In genomic region chr12:93430280-93430679, GRCh38 we compare ENCODE assay signal across 15 cellular contexts. TPM values are rescaled to one million over a fixed set of nuclear protein-coding genes. Genes with fewer than 3 reads are reported as not detected.
A peak's percentile ranks its signal among the peaks of the same experiment; 100 is the strongest.
DNase-seq lines count a peak whose midpoint lies in the region; ATAC-seq and TF ChIP-seq lines count a peak whose summit lies in the region.
"Had no signal": no experiment of that assay in that cellular context is flagged by ENCODE, and none has a peak within 500 bp of the region (broad histone marks: within the 10 kb centered on the region; RNA-seq: fewer than 3 reads in every experiment).

No MANE protein-coding gene starts in this region.

- peak overlapping the region; percentile 18 for H3K27ac ChIP-seq in left ventricle myocardium inferior (replicated peaks)
- H3K27ac ChIP-seq: PC-9 had no signal

- H3K9me3 Mint-ChIP-seq in activated T-helper 17 cell treated with anti-CD3 and anti-CD28 coated beads, Interleukin-2, amount 50 U/mL, for 72 hours, result no peaks in the 10 kb centered on the region
- H3K9me3 Mint-ChIP-seq in mesothelial cell of epicardium, result no peaks in the 10 kb centered on the region
- no peaks in the 10 kb centered on the region for H3K9me3 Mint-ChIP-seq in type B pancreatic cell
- H3K9me3 Mint-ChIP-seq in MCF 10A (ENCODE audit: unreplicated experiment), result no peaks in the 10 kb centered on the region

- TF ChIP-seq CTCF in left ventricle myocardium inferior (IDR thresholded peaks at IDR 0.05; ENCODE audit: borderline replicate concordance), result no peak
- no peak for TF ChIP-seq CTCF in mesothelial cell of epicardium (IDR thresholded peaks at IDR 0.05; ENCODE audit: unreplicated experiment)
- no peak for TF ChIP-seq CTCF in type B pancreatic cell (conservative IDR thresholded peaks at IDR 0.05)
- no peak for TF ChIP-seq CTCF in MCF 10A (IDR thresholded peaks at IDR 0.05; ENCODE audit: unreplicated experiment)

- peaks cover 29% of the 10 kb centered on the region for H3K4me1 Mint-ChIP-seq in activated T-helper 17 cell treated with anti-CD3 and anti-CD28 coated beads, Interleukin-2, amount 50 U/mL, for 72 hours
- H3K4me1 Mint-ChIP-seq in mesothelial cell of epicardium (peaks cover 41% of the 10 kb centered on the region), type B pancreatic cell (ENCODE audit: unreplicated experiment) (peaks cover 41% of the 10 kb centered on the region), MCF 10A (ENCODE audit: insufficient read depth, unreplicated experiment) (peaks cover 33% of the 10 kb centered on the region)

- H3K9me3 ChIP-seq in left ventricle myocardium inferior (replicated peaks), result no peaks in the 10 kb centered on the region

- DNase-seq in left ventricle myocardium inferior (no peak), left cardiac atrium (no peak), mesothelial cell of epicardium (ENCODE audit: low spot score in 2 of 2, unreplicated experiment in 2 of 2) (no peak), type B pancreatic cell (ENCODE audit: extremely low spot score, unreplicated experiment) (no peak), DMS 273 (lab: John Stamatoyannopoulos, UW; ENCODE audit: unreplicated experiment) (no peak), MCF 10A (ENCODE audit: unreplicated experiment) (no peak)
- DNase-seq: H7, IMR-90, NCI-H1048, NCI-H146, NCI-H2107, NCI-H345, PC-9 had no signal

- ATAC-seq in left cardiac atrium, result no peak
- ATAC-seq in activated T-helper 17 cell treated with anti-CD3 and anti-CD28 coated beads, Interleukin-2, amount 50 U/mL, for 72 hours (replicated peaks), result no peak
- no peak for ATAC-seq in HG03565 (IDR thresholded peaks at IDR 0.05; ENCODE audit: unreplicated experiment)

- no TSS peak for BruUV-seq in MCF 10A (replicated peaks; lab: Mats Ljungman, UMichigan)

- H3K4me3 Mint-ChIP-seq in activated T-helper 17 cell treated with anti-CD3 and anti-CD28 coated beads, Interleukin-2, amount 50 U/mL, for 72 hours, result peak overlapping the region; percentile 36
- H3K4me3 Mint-ChIP-seq in mesothelial cell of epicardium (no peak overlapping the region), type B pancreatic cell (no peak overlapping the region), MCF 10A (ENCODE audit: unreplicated experiment) (no peak overlapping the region)

- no peaks in the 10 kb centered on the region for H3K27me3 ChIP-seq in left ventricle myocardium inferior (ENCODE audit: low read depth)

- no peaks in the 10 kb centered on the region for H3K36me3 ChIP-seq in left ventricle myocardium inferior

- H3K4me3 ChIP-seq in left ventricle myocardium inferior, result no peak overlapping the region
- H3K4me3 ChIP-seq: PC-9 had no signal

- H3K36me3 Mint-ChIP-seq in activated T-helper 17 cell treated with anti-CD3 and anti-CD28 coated beads, Interleukin-2, amount 50 U/mL, for 72 hours (ENCODE audit: low read depth), result peaks cover 7% of the 10 kb centered on the region
- H3K36me3 Mint-ChIP-seq in mesothelial cell of epicardium (no peaks in the 10 kb centered on the region), type B pancreatic cell (peaks cover 6% of the 10 kb centered on the region), MCF 10A (ENCODE audit: insufficient read depth, unreplicated experiment) (peaks cover 4% of the 10 kb centered on the region)

- H3K4me1 ChIP-seq in left ventricle myocardium inferior, result peaks cover 97% of the 10 kb centered on the region

- peak overlapping the region; percentile 67 for H3K27ac Mint-ChIP-seq in activated T-helper 17 cell treated with anti-CD3 and anti-CD28 coated beads, Interleukin-2, amount 50 U/mL, for 72 hours
- peak overlapping the region; percentile 56 for H3K27ac Mint-ChIP-seq in mesothelial cell of epicardium
- peak overlapping the region; percentile 67 for H3K27ac Mint-ChIP-seq in type B pancreatic cell
- H3K27ac Mint-ChIP-seq in MCF 10A (ENCODE audit: low read depth, unreplicated experiment), result no peak overlapping the region

- POLR2A ChIA-PET in MCF 10A (lab: Yijun Ruan, JAX), result interaction anchor here (0.6 kb wide), 1 partner anchor 48 kb away, joined by 3 read pairs; no protein-coding TSS in a partner anchor

- no peaks in the 10 kb centered on the region for H3K27me3 Mint-ChIP-seq in activated T-helper 17 cell treated with anti-CD3 and anti-CD28 coated beads, Interleukin-2, amount 50 U/mL, for 72 hours
- H3K27me3 Mint-ChIP-seq in mesothelial cell of epicardium (ENCODE audit: low read depth), result no peaks in the 10 kb centered on the region
- no peaks in the 10 kb centered on the region for H3K27me3 Mint-ChIP-seq in type B pancreatic cell
- H3K27me3 Mint-ChIP-seq in MCF 10A (ENCODE audit: insufficient read depth, unreplicated experiment), result no peaks in the 10 kb centered on the region

- CTCF ChIA-PET in MCF 10A (lab: Yijun Ruan, JAX), result interaction anchor here (0.6 to 1.2 kb wide), 3 partner anchors 10 to 603 kb away, joined by 3 to 6 read pairs (median 4); no protein-coding TSS in a partner anchor

- intact Hi-C loops in left ventricle myocardium inferior (cut with micrococcal nuclease) (no loop called here), left cardiac atrium (cut with DNase I) (no loop called here), MCF 10A (cut with micrococcal nuclease) (no loop called here)

RNA-seq across cellular contexts. Expression of gene UBE2N, which starts 11.5 kb away (rescaled TPM):
- total RNA-seq in left ventricle myocardium inferior, result 86.3 TPM
- total RNA-seq in left cardiac atrium, result 10 to 100 TPM; 72.2 to 92.2 TPM
- 100 to 1,000 TPM; 128 to 252 TPM for total RNA-seq in activated T-helper 17 cell treated with anti-CD3 and anti-CD28 coated beads, Interleukin-2, amount 50 U/mL, for 72 hours
- total RNA-seq in mesothelial cell of epicardium, result 86.5 to 92.8 TPM (median 90.6 TPM) in 3 replicates
- 95.1 and 102 TPM in 2 replicates for total RNA-seq in type B pancreatic cell (ENCODE audit: low replicate concordance)
- total RNA-seq in MCF 10A (2022), result 144 and 164 TPM in 2 replicates

RNA-seq across cellular contexts. Expression of gene MRPL42, which starts 37.0 kb away (rescaled TPM):
- total RNA-seq in left ventricle myocardium inferior (47.0 TPM), left cardiac atrium (10 to 100 TPM; 43.2 to 51.8 TPM), mesothelial cell of epicardium (57.6 to 63.0 TPM (median 62.2 TPM) in 3 replicates), type B pancreatic cell (ENCODE audit: low replicate concordance) (54.8 and 84.7 TPM in 2 replicates), MCF 10A (2022) (76.9 and 90.2 TPM in 2 replicates)
- 10 to 100 TPM; 42.2 to 70.0 TPM for total RNA-seq in activated T-helper 17 cell treated with anti-CD3 and anti-CD28 coated beads, Interleukin-2, amount 50 U/mL, for 72 hours

RNA-seq across cellular contexts. Expression of gene NUDT4, which starts 52.6 kb away (rescaled TPM):
- total RNA-seq in left ventricle myocardium inferior (283 TPM), left cardiac atrium (100 to 1,000 TPM; 140 to 244 TPM), mesothelial cell of epicardium (41.0 to 48.0 TPM (median 44.4 TPM) in 3 replicates), type B pancreatic cell (ENCODE audit: low replicate concordance) (89.8 and 172 TPM in 2 replicates), MCF 10A (2022) (79.8 and 91.0 TPM in 2 replicates)
- 10 to 100 TPM; 41.2 to 51.6 TPM for total RNA-seq in activated T-helper 17 cell treated with anti-CD3 and anti-CD28 coated beads, Interleukin-2, amount 50 U/mL, for 72 hours
